In the genomic region with DNA sequence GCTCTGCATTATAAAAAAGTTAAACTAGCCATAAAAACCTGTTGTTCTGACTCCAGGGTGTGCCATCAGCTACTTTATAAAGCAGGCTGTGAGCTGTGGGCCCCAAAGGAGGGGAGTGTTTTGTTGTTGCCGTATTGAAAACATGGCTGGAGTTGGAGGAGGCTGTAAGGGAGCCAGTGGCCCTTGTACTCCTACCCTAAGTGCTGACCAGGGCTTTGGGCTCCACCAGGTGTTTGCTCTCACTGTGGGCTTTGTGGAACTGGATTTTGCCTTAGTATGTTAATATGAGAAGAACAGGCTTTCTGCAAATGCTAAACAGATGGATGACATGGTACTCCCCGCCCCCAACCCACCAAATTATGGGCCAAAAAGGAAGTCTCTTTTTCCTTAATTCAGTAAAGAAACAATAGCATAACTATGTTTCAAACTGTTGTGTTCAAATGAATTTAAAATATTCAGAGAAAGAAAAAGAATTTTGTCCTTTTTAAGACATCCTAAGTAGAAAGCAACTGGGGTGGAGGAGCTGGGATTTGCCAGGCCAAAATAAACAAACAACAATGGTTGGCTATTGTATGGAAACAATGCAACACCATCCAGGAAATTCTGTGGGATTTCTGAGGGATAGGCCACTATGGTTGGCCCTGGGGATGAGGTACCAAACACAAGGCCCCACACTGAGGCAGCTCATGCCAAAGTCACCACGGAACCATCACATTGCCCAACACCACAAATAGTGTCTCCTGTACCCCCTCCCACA, we compare ENCODE assay signal across 25 cellular contexts.
A peak's percentile ranks its signal among the peaks of the same experiment; 100 is the strongest.
DNase-seq lines count a peak whose midpoint lies in the region; ATAC-seq and TF ChIP-seq lines count a peak whose summit lies in the region.
"Had no signal": no experiment of that assay in that cellular context is flagged by ENCODE, and none has a peak within 500 bp of the region (broad histone marks: within the 10 kb centered on the region; RNA-seq: fewer than 3 reads in every experiment).

No MANE protein-coding gene starts in this region.

- peak; percentile 63 to 70 for DNase-seq in SJSA1 (ENCODE audit: low read depth in 1 of 2, low spot score in 2 of 2)
- DNase-seq in caudate nucleus (lab: John Stamatoyannopoulos, UW), result no peak
- DNase-seq in fibroblast of the aortic adventitia (ENCODE audit: low read depth), result peak; percentile 64
- no peak for DNase-seq in left lung
- DNase-seq in NCI-H146 treated with DMSO at 0.1 percent for 48 hours (lab: John Stamatoyannopoulos, UW; ENCODE audit: unreplicated experiment), result no peak
- no peak for DNase-seq in hippocampal formation (lab: John Stamatoyannopoulos, UW)
- DNase-seq: activated CD4-positive, alpha-beta T cell treated with anti-CD3 and anti-CD28 coated beads for 48 hours; activated CD8-positive, alpha-beta memory T cell treated with anti-CD3 and anti-CD28 coated beads for 24 hours; aorta; DMS 273 treated with DMSO at 0.1 percent for 48 hours; EL; head of caudate nucleus; KG1; mammary epithelial cell; MG63; NCI-H1105; NCI-H1930; NCI-H510A treated with DMSO at 0.1 percent for 48 hours; T1000; uterus; WERI-Rb-1 had no signal

- no peak for TF ChIP-seq CTCF in fibroblast of the aortic adventitia (IDR thresholded peaks at IDR 0.05; ENCODE audit: insufficient read depth, low read length)
- TF ChIP-seq CTCF in left lung (IDR thresholded peaks at IDR 0.05), result no peak

- H3K9ac ChIP-seq in subcutaneous abdominal adipose tissue (ENCODE audit: low read length in 5 of 5), result no peak overlapping the region

- H3K4me3 ChIP-seq in SJSA1 (no peak overlapping the region), fibroblast of the aortic adventitia (ENCODE audit: low read depth, low read length) (no peak overlapping the region), subcutaneous abdominal adipose tissue (ENCODE audit: low read depth in 1 of 5, low read length in 5 of 5) (no peak overlapping the region), left lung (no peak overlapping the region)
- H3K4me3 ChIP-seq: MG63, uterus had no signal

- H3K27ac ChIP-seq in SJSA1, result peak overlapping the region; percentile 50
- peak overlapping the region; percentile 99 for H3K27ac ChIP-seq in caudate nucleus (ENCODE audit: low read depth, low read length)
- H3K27ac ChIP-seq in subcutaneous abdominal adipose tissue (ENCODE audit: low read depth, low read length), result peak overlapping the region; percentile 5
- H3K27ac ChIP-seq in left lung, result no peak overlapping the region
- H3K27ac ChIP-seq: HL-60, WERI-Rb-1 had no signal

- no peak for ATAC-seq in left lung
- ATAC-seq: natural killer cell treated with Interleukin-12 subunit alpha and Interleukin-12 subunit beta and Interleukin-15 and Interleukin-18, amount 100 ng/mL, for 72 hours; stimulated activated effector memory CD8-positive, alpha-beta T cell treated with anti-CD3 and anti-CD28 coated beads, Interleukin-12 subunit alpha, Interleukin-12 subunit beta, amount 100 ng/mL, for 72 hours had no signal

- intact Hi-C loops in left lung (cut with DNase I), result no loop called here

- H3K27me3 ChIP-seq in SJSA1 (replicated peaks) (no peaks in the 10 kb centered on the region), subcutaneous abdominal adipose tissue (ENCODE audit: control insufficient read depth in 5 of 5, insufficient read depth in 4 of 5, low read length in 5 of 5) (no peaks in the 10 kb centered on the region), left lung (no peaks in the 10 kb centered on the region)
- H3K27me3 ChIP-seq: MG63, uterus had no signal

- peaks cover 23% of the 10 kb centered on the region for H3K4me1 ChIP-seq in SJSA1 (replicated peaks)
- H3K4me1 ChIP-seq in subcutaneous abdominal adipose tissue (ENCODE audit: control insufficient read depth in 5 of 5, insufficient read depth in 5 of 5, low read length in 5 of 5), result peaks cover 0 to 10% (median 0%) of the 10 kb centered on the region in 5 donors
- no peaks in the 10 kb centered on the region for H3K4me1 ChIP-seq in left lung
- H3K4me1 ChIP-seq: uterus had no signal

- H3K9me3 ChIP-seq in SJSA1 (replicated peaks), result no peaks in the 10 kb centered on the region; the same call in 1 of the 2 replicates
- H3K9me3 ChIP-seq in subcutaneous abdominal adipose tissue (ENCODE audit: control insufficient read depth in 5 of 5, low read length in 5 of 5), result peaks cover 4 to 13% (median 9%) of the 10 kb centered on the region in 5 donors
- peaks cover 0 to 14% of the 10 kb centered on the region in 2 donors for H3K9me3 ChIP-seq in left lung

- H3K36me3 ChIP-seq in SJSA1 (peaks cover 40% of the 10 kb centered on the region), subcutaneous abdominal adipose tissue (ENCODE audit: control insufficient read depth in 5 of 5, insufficient read depth in 5 of 5, low read length in 5 of 5) (peaks cover 0 to 34% (median 30%) of the 10 kb centered on the region in 5 donors), left lung (peaks cover 0 to 25% of the 10 kb centered on the region in 2 donors)
- H3K36me3 ChIP-seq: uterus had no signal

Comparison
In these comparisons a context has a peak if more than half of its experiments do, and no peak if none do; other contexts are left out.
1. DNase-seq: peak in SJSA1 (2 of 2) and fibroblast of the aortic adventitia (single experiment); none in caudate nucleus (0 of 61), left lung (0 of 2), NCI-H146 treated with DMSO at 0.1 percent for 48 hours (single experiment) and hippocampal formation (0 of 2).
2. H3K27ac ChIP-seq: peak in SJSA1 (single experiment), caudate nucleus (single experiment) and subcutaneous abdominal adipose tissue (single experiment); none in left lung (0 of 2).